ENCODE assay signal across 17 cellular contexts in genomic region chr2:69995511-69995910, GRCh38.
"Had no signal": no experiment of that assay in that cellular context is flagged by ENCODE, and none has a peak within 500 bp of the region (broad histone marks: within the 10 kb centered on the region; RNA-seq: fewer than 3 reads in every experiment).

No MANE protein-coding gene starts in this region.

- ATAC-seq: activated CD8-positive, alpha-beta T cell treated with anti-CD3 and anti-CD28 coated beads, Interleukin-2, amount 10 ng/mL, durations not matched to agents 7 days and 5 days; SK-N-SH treated with all-trans-retinoic acid at 6 μM for 48 hours had no signal

- H3K27ac Mint-ChIP-seq: activated CD8-positive, alpha-beta T cell treated with anti-CD3 and anti-CD28 coated beads, Interleukin-2, amount 10 ng/mL, durations not matched to agents 7 days and 5 days; dendritic cell treated with granulocyte-macrophage colony-stimulating factor and Interleukin-4, amounts not matched to agents 40 ng/mL and 50 ng/mL, for 4 days had no signal

- DNase-seq: activated CD4-positive, alpha-beta T cell treated with anti-CD3 and anti-CD28 coated beads for 48 hours; activated CD4-positive, CD25-positive, alpha-beta regulatory T cell; activated CD8-positive, alpha-beta T cell treated with anti-CD3 and anti-CD28 coated beads, Interleukin-2, amount 10 ng/mL, durations not matched to agents 7 days and 5 days; activated naive CD4-positive, alpha-beta T cell treated with anti-CD3 and anti-CD28 coated beads, Interleukin-2, amount 50 U/mL, for 16 hours; effector CD8-positive, alpha-beta T cell; esophagus squamous epithelium; stimulated activated CD4-positive, alpha-beta T cell treated with anti-CD3 and anti-CD28 coated beads, Interleukin-2, amount 100 ng/mL, for 24 hours; stimulated activated naive CD4-positive, alpha-beta T cell treated with Interleukin-2 at 50 U/mL for 16 hours; T-helper 1 cell; T-helper 9 cell had no signal

- FAIRE-seq: bronchial epithelial cell, islet of Langerhans had no signal

- H3K27me3 ChIP-seq: esophagus squamous epithelium, right atrium auricular region had no signal

- H3K9me3 Mint-ChIP-seq: dendritic cell treated with granulocyte-macrophage colony-stimulating factor and Interleukin-4, amounts not matched to agents 40 ng/mL and 50 ng/mL, for 4 days had no signal

- H3K4me3 Mint-ChIP-seq: activated CD8-positive, alpha-beta T cell treated with anti-CD3 and anti-CD28 coated beads, Interleukin-2, amount 10 ng/mL, durations not matched to agents 7 days and 5 days; dendritic cell treated with granulocyte-macrophage colony-stimulating factor and Interleukin-4, amounts not matched to agents 40 ng/mL and 50 ng/mL, for 4 days had no signal

- H3K36me3 ChIP-seq: prostate gland had no signal

- H3K27ac ChIP-seq: prostate gland, right atrium auricular region had no signal

- H3K4me1 ChIP-seq: prostate gland, right atrium auricular region had no signal

- H3K4me3 ChIP-seq: esophagus squamous epithelium, lung, prostate gland, right atrium auricular region had no signal

- H3K27me3 Mint-ChIP-seq: dendritic cell treated with granulocyte-macrophage colony-stimulating factor and Interleukin-4, amounts not matched to agents 40 ng/mL and 50 ng/mL, for 4 days had no signal

- H3K9me3 ChIP-seq: esophagus squamous epithelium, prostate gland, right atrium auricular region had no signal
